In genomic region chr12:111444706-111445310, GRCh38 we compare ENCODE assay signal across 8 cellular contexts.
DNase-seq lines count a peak whose midpoint lies in the region; ATAC-seq and TF ChIP-seq lines count a peak whose summit lies in the region.

No MANE protein-coding gene starts in this region.

- ATAC-seq in HG03045 (IDR thresholded peaks at IDR 0.05; ENCODE audit: unreplicated experiment) = peak; percentile 80

- H3K9ac ChIP-seq in SU-DHL-6 (ENCODE audit: low read length) = peak overlapping the region; percentile 3; the same call in 1 of the 2 replicates

- H3K79me2 ChIP-seq in SU-DHL-6 (ENCODE audit: insufficient read depth, low read length) = peaks cover 20% of the 10 kb centered on the region; the same call in 1 of the 2 replicates

- H3K9me3 ChIP-seq in SU-DHL-6 (ENCODE audit: insufficient read depth, low read length) = no peaks in the 10 kb centered on the region

- H4K20me1 ChIP-seq in SU-DHL-6 (ENCODE audit: low read depth, low read length) = no peaks in the 10 kb centered on the region; the same call in 1 of the 2 replicates

- in situ Hi-C loops in GM18951 (cut with MboI; ENCODE audit: low sequenced_read_pairs, unreplicated experiment) = loop anchor here (5.0 kb wide), 1 partner anchor 48 kb away; no protein-coding TSS in a partner anchor

- H3K27me3 ChIP-seq in SU-DHL-6 (ENCODE audit: low read length) (no peaks in the 10 kb centered on the region), layer of hippocampus (ENCODE audit: control insufficient read depth, insufficient read depth, low read length) (no peaks in the 10 kb centered on the region)

- H3F3A ChIP-seq in SU-DHL-6 (ENCODE audit: insufficient read depth) = peaks cover 21% of the 10 kb centered on the region

- peak; percentile 36 for TF ChIP-seq POLR2A in GM18951 (IDR thresholded peaks at IDR 0.05; ENCODE audit: extremely low read depth, insufficient read depth, insufficient read length)

- H3K27ac ChIP-seq in SU-DHL-6 (ENCODE audit: low read depth, low read length) (peak overlapping the region; percentile 68), layer of hippocampus (ENCODE audit: low read depth, low read length) (peak overlapping the region; percentile 3)

- no peak for TF ChIP-seq CTCF in SU-DHL-6 (IDR thresholded peaks at IDR 0.05; ENCODE audit: insufficient read depth, low read length, poor library complexity, severe bottlenecking)

- peak overlapping the region; percentile 10 for H3K4me2 ChIP-seq in SU-DHL-6 (ENCODE audit: low read depth, low read length, poor library complexity, severe bottlenecking)

- H3K4me3 ChIP-seq in SU-DHL-6 (ENCODE audit: insufficient read depth, low read length, poor library complexity, severe bottlenecking) = no peak overlapping the region

- H2AFZ ChIP-seq in SU-DHL-6 (ENCODE audit: low read depth, low read length, severe bottlenecking) = no peak overlapping the region

- no peaks in the 10 kb centered on the region for H3K9me2 ChIP-seq in SU-DHL-6 (replicated peaks; ENCODE audit: insufficient read depth, low read length)

- peak; percentile 61 for DNase-seq in activated naive CD8-positive, alpha-beta T cell treated with anti-CD3 and anti-CD28 coated beads, Interleukin-2, amount 50 U/mL, for 16 hours (ENCODE audit: low read depth, low spot score)
- peak; percentile 69 to 88 for DNase-seq in stimulated activated CD4-positive, alpha-beta T cell treated with anti-CD3 and anti-CD28 coated beads, Interleukin-4, amount 100 ng/mL, for 48 hours (ENCODE audit: low read depth in 2 of 2)
- DNase-seq in LoVo (ENCODE audit: low spot score) (no peak), OCI-M2 (lab: John Stamatoyannopoulos, UW; ENCODE audit: unreplicated experiment) (no peak)

- no peaks in the 10 kb centered on the region for H3K36me3 ChIP-seq in SU-DHL-6 (ENCODE audit: low read length)

Comparison
In these comparisons a context has a peak if more than half of its experiments do, and no peak if none do; other contexts are left out.
1. DNase-seq: peak in activated naive CD8-positive, alpha-beta T cell treated with anti-CD3 and anti-CD28 coated beads, Interleukin-2, amount 50 U/mL, for 16 hours (single experiment) and stimulated activated CD4-positive, alpha-beta T cell treated with anti-CD3 and anti-CD28 coated beads, Interleukin-4, amount 100 ng/mL, for 48 hours (2 of 2); none in LoVo (single experiment) and OCI-M2 (single experiment).